Comparison of ENCODE assay signal across 8 cellular contexts in genomic region chr6:33199687-33200233, GRCh38. TPM values are rescaled to one million over a fixed set of nuclear protein-coding genes. Genes with fewer than 3 reads are reported as not detected.
DNase-seq lines count a peak whose midpoint lies in the region; ATAC-seq and TF ChIP-seq lines count a peak whose summit lies in the region.

No MANE protein-coding gene starts in this region.

- H3K36me3 ChIP-seq in esophagus (ENCODE audit: control insufficient read depth in 2 of 2, insufficient read depth in 2 of 2, low read length in 1 of 2) = peaks cover 18 to 37% of the 10 kb centered on the region in 2 donors
- peaks cover 39% of the 10 kb centered on the region for H3K36me3 ChIP-seq in suprapubic skin

- peak; percentile 49 for DNase-seq in activated CD4-positive, alpha-beta T cell treated with anti-CD3 and anti-CD28 coated beads for 1 hour
- DNase-seq in activated CD4-positive, alpha-beta T cell treated with anti-CD3 and anti-CD28 coated beads, Interleukin-2, amount 50 U/mL, for 1 hour = no peak
- DNase-seq in NCI-H526 treated with DMSO at 0.1 percent for 48 hours (lab: John Stamatoyannopoulos, UW) (peak; percentile 48), suprapubic skin (ENCODE audit: low spot score in 2 of 2) (no peak)
- DNase-seq in activated CD8-positive, alpha-beta memory T cell treated with anti-CD3 and anti-CD28 coated beads, Interleukin-2, amount 10 ng/mL, durations not matched to agents 7 days and 5 days = peak; percentile 88
- DNase-seq in naive thymus-derived CD8-positive, alpha-beta T cell = peak in 4 of 10 donors; percentile 45 to 77 (median 62)

- peak overlapping the region; percentile 99 for H3K4me3 Mint-ChIP-seq in activated CD8-positive, alpha-beta memory T cell treated with anti-CD3 and anti-CD28 coated beads, Interleukin-2, amount 10 ng/mL, durations not matched to agents 7 days and 5 days
- peak overlapping the region; percentile 90 to 100 (median 99) for H3K4me3 Mint-ChIP-seq in naive thymus-derived CD8-positive, alpha-beta T cell

- POLR2A ChIA-PET in naive thymus-derived CD8-positive, alpha-beta T cell (lab: Charles Lee) = interaction anchor here (0.6 to 4.2 kb wide), 12 partner anchors 9 to 456 kb away, joined by 3 to 43 read pairs (median 4); partner anchors contain the start of genes B3GALT4, HLA-DMA, RING1 and RPS18

- 1 to 2% methylated on average over 18 to 26 of the region's 26 CpGs for WGBS in esophagus, 2 donors
- 2% methylated on average over 25 of the region's 26 CpGs for WGBS in suprapubic skin

- no peak for TF ChIP-seq EP300 in suprapubic skin (IDR thresholded peaks at IDR 0.05)

- peak overlapping the region; percentile 97 for H3K27ac Mint-ChIP-seq in activated CD8-positive, alpha-beta memory T cell treated with anti-CD3 and anti-CD28 coated beads, Interleukin-2, amount 10 ng/mL, durations not matched to agents 7 days and 5 days
- H3K27ac Mint-ChIP-seq in naive thymus-derived CD8-positive, alpha-beta T cell = peak overlapping the region; percentile 82 to 100 (median 95)

- CTCF ChIA-PET in activated CD8-positive, alpha-beta memory T cell treated with anti-CD3 and anti-CD28 coated beads, Interleukin-2, amount 10 ng/mL, durations not matched to agents 7 days and 5 days (lab: Charles Lee) = interaction anchor here (0.8 to 4.2 kb wide), 4 partner anchors 9 to 99 kb away, joined by 3 to 46 read pairs (median 22); partner anchors contain the start of genes RGL2 and RING1

- no peaks in the 10 kb centered on the region for H3K9me3 ChIP-seq in esophagus (ENCODE audit: control insufficient read depth in 2 of 2, insufficient read depth in 1 of 2, low read depth in 1 of 2, low read length in 1 of 2)
- H3K9me3 ChIP-seq in suprapubic skin = no peaks in the 10 kb centered on the region

- no peak for TF ChIP-seq POLR2A in suprapubic skin (IDR thresholded peaks at IDR 0.05)

- H3K4me1 Mint-ChIP-seq in activated CD8-positive, alpha-beta memory T cell treated with anti-CD3 and anti-CD28 coated beads, Interleukin-2, amount 10 ng/mL, durations not matched to agents 7 days and 5 days = peaks cover 62% of the 10 kb centered on the region
- H3K4me1 Mint-ChIP-seq in naive thymus-derived CD8-positive, alpha-beta T cell = peaks cover 43 to 78% (median 72%) of the 10 kb centered on the region in 4 donors

- peaks cover 9 to 14% of the 10 kb centered on the region in 2 donors for H3K4me1 ChIP-seq in esophagus (ENCODE audit: control insufficient read depth in 2 of 2, insufficient read depth in 2 of 2, low read length in 1 of 2)
- H3K4me1 ChIP-seq in suprapubic skin = peaks cover 56% of the 10 kb centered on the region

- H3K27ac ChIP-seq in esophagus (ENCODE audit: low read depth in 2 of 2, low read length in 1 of 2) (peak overlapping the region; percentile 95 to 99), suprapubic skin (peak overlapping the region; percentile 96)

- H3K36me3 Mint-ChIP-seq in activated CD8-positive, alpha-beta memory T cell treated with anti-CD3 and anti-CD28 coated beads, Interleukin-2, amount 10 ng/mL, durations not matched to agents 7 days and 5 days = peaks cover 46% of the 10 kb centered on the region
- peaks cover 6 to 54% (median 18%) of the 10 kb centered on the region in 3 donors for H3K36me3 Mint-ChIP-seq in naive thymus-derived CD8-positive, alpha-beta T cell

- no peak for TF ChIP-seq CTCF in suprapubic skin (IDR thresholded peaks at IDR 0.05)

- peak; percentile 12 for ATAC-seq in HG02973 (IDR thresholded peaks at IDR 0.05; ENCODE audit: unreplicated experiment)
- ATAC-seq in activated CD8-positive, alpha-beta memory T cell treated with anti-CD3 and anti-CD28 coated beads, Interleukin-2, amount 10 ng/mL, durations not matched to agents 7 days and 5 days = peak; percentile 45
- peak; percentile 11 to 25 for ATAC-seq in naive thymus-derived CD8-positive, alpha-beta T cell

- H3K9me3 Mint-ChIP-seq in activated CD8-positive, alpha-beta memory T cell treated with anti-CD3 and anti-CD28 coated beads, Interleukin-2, amount 10 ng/mL, durations not matched to agents 7 days and 5 days (ENCODE audit: low read depth) = no peaks in the 10 kb centered on the region
- no peaks in the 10 kb centered on the region for H3K9me3 Mint-ChIP-seq in naive thymus-derived CD8-positive, alpha-beta T cell

- no peaks in the 10 kb centered on the region for H3K27me3 Mint-ChIP-seq in activated CD8-positive, alpha-beta memory T cell treated with anti-CD3 and anti-CD28 coated beads, Interleukin-2, amount 10 ng/mL, durations not matched to agents 7 days and 5 days
- H3K27me3 Mint-ChIP-seq in naive thymus-derived CD8-positive, alpha-beta T cell = no peaks in the 10 kb centered on the region

- H3K4me3 ChIP-seq in esophagus (ENCODE audit: low read depth in 1 of 2, low read length in 2 of 2) (peak overlapping the region; percentile 91 to 94), suprapubic skin (peak overlapping the region; percentile 77)

- no peaks in the 10 kb centered on the region for H3K27me3 ChIP-seq in esophagus (ENCODE audit: control insufficient read depth in 1 of 2, insufficient read depth in 2 of 2, low read length in 2 of 2)
- no peaks in the 10 kb centered on the region for H3K27me3 ChIP-seq in suprapubic skin

RNA-seq across cellular contexts. Expression of gene RXRB, which starts 0.7 kb away (rescaled TPM):
- total RNA-seq in activated CD8-positive, alpha-beta memory T cell treated with anti-CD3 and anti-CD28 coated beads, Interleukin-2, amount 10 ng/mL, durations not matched to agents 7 days and 5 days = 10 to 100 TPM; 36.0 to 38.9 TPM
- polyA plus RNA-seq in esophagus = 10 to 100 TPM; 24.4 to 30.0 TPM
- 100 to 1,000 TPM; 126 to 127 TPM for total RNA-seq in naive thymus-derived CD8-positive, alpha-beta T cell
- polyA plus RNA-seq in naive thymus-derived CD8-positive, alpha-beta T cell = 10 to 100 TPM in 1 of 3 donors, 1 to 10 TPM in 2; 6.6 to 10.9 (median 7.3) TPM
- total RNA-seq in suprapubic skin = 10 to 100 TPM; 18.6 to 47.9 (median 26.9) TPM

RNA-seq across cellular contexts. Expression of gene SLC39A7, which starts 0.9 kb away (rescaled TPM):
- 10 to 100 TPM; 50.1 to 63.9 TPM for total RNA-seq in activated CD8-positive, alpha-beta memory T cell treated with anti-CD3 and anti-CD28 coated beads, Interleukin-2, amount 10 ng/mL, durations not matched to agents 7 days and 5 days
- 10 to 100 TPM; 22.8 to 57.3 TPM for polyA plus RNA-seq in esophagus
- 10 to 100 TPM; 35.5 to 36.4 TPM for total RNA-seq in naive thymus-derived CD8-positive, alpha-beta T cell
- 10 to 100 TPM; 18.8 to 23.8 (median 21.8) TPM for polyA plus RNA-seq in naive thymus-derived CD8-positive, alpha-beta T cell
- 10 to 100 TPM; 29.3 to 46.3 (median 41.9) TPM for total RNA-seq in suprapubic skin

RNA-seq across cellular contexts. Expression of gene HSD17B8, which starts 4.7 kb away (rescaled TPM):
- total RNA-seq in activated CD8-positive, alpha-beta memory T cell treated with anti-CD3 and anti-CD28 coated beads, Interleukin-2, amount 10 ng/mL, durations not matched to agents 7 days and 5 days = 10 to 100 TPM; 18.6 to 20.9 TPM
- 10 to 100 TPM; 16.7 to 33.7 TPM for polyA plus RNA-seq in esophagus
- total RNA-seq in naive thymus-derived CD8-positive, alpha-beta T cell = 10 to 100 TPM; 28.7 to 29.0 TPM
- 10 to 100 TPM; 75.0 to 79.2 (median 75.9) TPM for polyA plus RNA-seq in naive thymus-derived CD8-positive, alpha-beta T cell
- 10 to 100 TPM; 26.2 to 66.0 (median 50.5) TPM for total RNA-seq in suprapubic skin

RNA-seq across cellular contexts. Expression of gene COL11A2, which starts 7.5 kb away (rescaled TPM):
- total RNA-seq in activated CD8-positive, alpha-beta memory T cell treated with anti-CD3 and anti-CD28 coated beads, Interleukin-2, amount 10 ng/mL, durations not matched to agents 7 days and 5 days = under 1 TPM; 0.77 to 0.79 TPM
- 1 to 10 TPM in 1 of 2 donors, under 1 TPM in 1; 0.38 to 1.3 TPM for polyA plus RNA-seq in esophagus
- total RNA-seq in naive thymus-derived CD8-positive, alpha-beta T cell = 1 to 10 TPM; 7.5 to 8.0 TPM
- polyA plus RNA-seq in naive thymus-derived CD8-positive, alpha-beta T cell = under 1 TPM; 0.08 to 0.48 (median 0.13) TPM
- total RNA-seq in suprapubic skin = under 1 TPM; 0.21 to 0.97 (median 0.40) TPM

RNA-seq across cellular contexts. Expression of gene RING1, which starts 8.5 kb away (rescaled TPM):
- total RNA-seq in activated CD8-positive, alpha-beta memory T cell treated with anti-CD3 and anti-CD28 coated beads, Interleukin-2, amount 10 ng/mL, durations not matched to agents 7 days and 5 days = 10 to 100 TPM; 32.6 to 37.8 TPM
- 10 to 100 TPM; 26.7 to 32.4 TPM for polyA plus RNA-seq in esophagus
- total RNA-seq in naive thymus-derived CD8-positive, alpha-beta T cell = 10 to 100 TPM; 58.3 to 59.1 TPM
- 10 to 100 TPM; 12.1 to 12.5 (median 12.4) TPM for polyA plus RNA-seq in naive thymus-derived CD8-positive, alpha-beta T cell
- total RNA-seq in suprapubic skin = 10 to 100 TPM; 11.5 to 18.1 (median 14.9) TPM

Comparison
In these comparisons a context has a peak if more than half of its experiments do, and no peak if none do; other contexts are left out.
1. DNase-seq: peak in activated CD4-positive, alpha-beta T cell treated with anti-CD3 and anti-CD28 coated beads for 1 hour (single experiment), NCI-H526 treated with DMSO at 0.1 percent for 48 hours (single experiment) and activated CD8-positive, alpha-beta memory T cell treated with anti-CD3 and anti-CD28 coated beads, Interleukin-2, amount 10 ng/mL, durations not matched to agents 7 days and 5 days (single experiment); none in activated CD4-positive, alpha-beta T cell treated with anti-CD3 and anti-CD28 coated beads, Interleukin-2, amount 50 U/mL, for 1 hour (single experiment) and suprapubic skin (0 of 2).
2. Peak in every context shown above with its lines, with median percentiles within 50 percentile points of each other: ATAC-seq.